In the genomic region with DNA sequence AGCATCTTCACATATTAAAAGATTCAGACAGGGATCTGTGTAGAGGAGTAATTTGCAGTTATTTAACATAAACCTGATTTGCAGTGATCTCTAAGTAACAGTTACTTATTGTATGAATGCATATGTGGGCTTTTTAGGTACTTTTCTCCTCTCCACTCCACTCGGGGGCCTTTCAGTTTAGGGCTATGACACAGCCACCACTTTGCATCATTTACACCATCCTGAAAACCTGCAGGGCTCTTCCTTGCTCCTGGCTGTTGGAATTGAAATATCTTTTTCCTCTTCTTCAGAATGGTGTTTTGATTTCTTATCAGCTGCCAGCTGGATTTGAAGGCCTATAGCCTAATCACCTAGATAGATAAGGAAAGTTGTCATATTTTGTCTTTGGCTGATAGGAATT, we compare ENCODE assay signal across 34 cellular contexts.
"Had no signal": no experiment of that assay in that cellular context is flagged by ENCODE, and none has a peak within 500 bp of the region (broad histone marks: within the 10 kb centered on the region; RNA-seq: fewer than 3 reads in every experiment).

No MANE protein-coding gene starts in this region.

- H3K27me3 ChIP-seq: ascending aorta, cardiac muscle cell had no signal

- H3K4me1 ChIP-seq: ascending aorta had no signal

- H3K9me3 ChIP-seq: ascending aorta had no signal

- H3K27me3 Mint-ChIP-seq: activated CD4-positive, alpha-beta T cell treated with anti-CD3 and anti-CD28 coated beads for 36 hours; activated CD4-positive, alpha-beta T cell treated with anti-CD3 and anti-CD28 coated beads, Interleukin-2, amount 10 ng/mL, durations not matched to agents 7 days and 5 days; activated CD8-positive, alpha-beta T cell treated with anti-CD3 and anti-CD28 coated beads for 36 hours; activated naive CD4-positive, alpha-beta T cell treated with anti-CD3 and anti-CD28 coated beads, Interleukin-2, amount 10 ng/mL, durations not matched to agents 7 days and 5 days; activated naive CD4-positive, alpha-beta T cell treated with anti-CD3 and anti-CD28 coated beads, Interleukin-2, amount 50 U/mL, for 24 hours; activated naive CD8-positive, alpha-beta T cell; activated naive CD8-positive, alpha-beta T cell treated with anti-CD3 and anti-CD28 coated beads, Interleukin-2, amount 10 ng/mL, durations not matched to agents 7 days and 5 days; activated naive CD8-positive, alpha-beta T cell treated with anti-CD3 and anti-CD28 coated beads, Interleukin-2, amount 50 U/mL, for 24 hours; activated T-helper 17 cell treated with anti-CD3 and anti-CD28 coated beads, Interleukin-2, amount 50 U/mL, for 72 hours; brain had no signal

- H3K36me3 Mint-ChIP-seq: activated naive CD4-positive, alpha-beta T cell treated with anti-CD3 and anti-CD28 coated beads, Interleukin-2, amount 10 ng/mL, durations not matched to agents 7 days and 5 days; activated naive CD4-positive, alpha-beta T cell treated with anti-CD3 and anti-CD28 coated beads, Interleukin-2, amount 50 U/mL, for 24 hours; activated naive CD8-positive, alpha-beta T cell; activated naive CD8-positive, alpha-beta T cell treated with anti-CD3 and anti-CD28 coated beads, Interleukin-2, amount 10 ng/mL, durations not matched to agents 7 days and 5 days; brain had no signal

- H3K27ac ChIP-seq: ascending aorta, cardiac muscle cell, VCaP had no signal

- H3K27ac Mint-ChIP-seq: activated CD4-positive, alpha-beta T cell treated with anti-CD3 and anti-CD28 coated beads for 36 hours; activated CD4-positive, alpha-beta T cell treated with anti-CD3 and anti-CD28 coated beads, Interleukin-2, amount 10 ng/mL, durations not matched to agents 7 days and 5 days; activated CD8-positive, alpha-beta T cell treated with anti-CD3 and anti-CD28 coated beads for 36 hours; activated naive CD4-positive, alpha-beta T cell treated with anti-CD3 and anti-CD28 coated beads, Interleukin-2, amount 10 ng/mL, durations not matched to agents 7 days and 5 days; activated naive CD4-positive, alpha-beta T cell treated with anti-CD3 and anti-CD28 coated beads, Interleukin-2, amount 50 U/mL, for 24 hours; activated naive CD8-positive, alpha-beta T cell; activated naive CD8-positive, alpha-beta T cell treated with anti-CD3 and anti-CD28 coated beads, Interleukin-2, amount 10 ng/mL, durations not matched to agents 7 days and 5 days; activated naive CD8-positive, alpha-beta T cell treated with anti-CD3 and anti-CD28 coated beads, Interleukin-2, amount 50 U/mL, for 24 hours; activated T-cell treated with anti-CD3 and anti-CD28 coated beads, Interleukin-2, amount 50 U/mL, for 72 hours; activated T-helper 1 cell treated with anti-CD3 and anti-CD28 coated beads, Interleukin-12 subunit alpha, Interleukin-12 subunit beta, Interleukin-2, Interleukin-4 antibody, amounts not matched to agents 30 ng/mL and 10 ng/mL and 1 ng/mL, durations not matched to agents 14 hours and 24 hours and 36 hours; activated T-helper 17 cell treated with anti-CD3 and anti-CD28 coated beads, Interleukin-2, amount 50 U/mL, for 72 hours; T-helper 1 cell treated with Interleukin-12 subunit alpha and Interleukin-12 subunit beta and Interleukin-4 antibody, amounts not matched to agents 30 μg/mL and 1 μg/mL, for 36 hours; T-helper 2 cell treated with Interferon-gamma antibody and Interleukin-4, amounts not matched to agents 5 μg/mL and 100 μg/mL, for 36 hours had no signal

- DNase-seq: activated CD4-positive, alpha-beta T cell treated with anti-CD3 and anti-CD28 coated beads for 1 hour; activated CD4-positive, alpha-beta T cell treated with anti-CD3 and anti-CD28 coated beads for 36 hours; activated CD4-positive, alpha-beta T cell treated with anti-CD3 and anti-CD28 coated beads for 48 hours; activated CD4-positive, alpha-beta T cell treated with anti-CD3 and anti-CD28 coated beads, Interleukin-2, amount 10 ng/mL, durations not matched to agents 7 days and 5 days; activated CD4-positive, alpha-beta T cell treated with anti-CD3 and anti-CD28 coated beads, Interleukin-2, amount 50 U/mL, for 48 hours; activated CD4-positive, CD25-positive, alpha-beta regulatory T cell; activated CD8-positive, alpha-beta memory T cell treated with anti-CD3 and anti-CD28 coated beads, Interleukin-2, amount 50 U/mL, for 4 hours; activated CD8-positive, alpha-beta T cell treated with anti-CD3 and anti-CD28 coated beads for 36 hours; activated effector memory CD4-positive, alpha-beta T cell treated with anti-CD3 and anti-CD28 coated beads, Interleukin-2, amount 50 U/mL, for 16 hours; activated naive CD4-positive, alpha-beta T cell treated with anti-CD3 and anti-CD28 coated beads, Interleukin-2, amount 10 ng/mL, durations not matched to agents 7 days and 5 days; activated naive CD4-positive, alpha-beta T cell treated with Interleukin-2 at 50 U/mL for 16 hours; activated naive CD8-positive, alpha-beta T cell treated with anti-CD3 and anti-CD28 coated beads, Interleukin-2, amount 10 ng/mL, durations not matched to agents 7 days and 5 days; activated naive CD8-positive, alpha-beta T cell treated with anti-CD3 and anti-CD28 coated beads, Interleukin-2, amount 50 U/mL, for 24 hours; activated T-cell treated with anti-CD3 and anti-CD28 coated beads for 4 hours; activated T-cell treated with anti-CD3 and anti-CD28 coated beads, Interleukin-2, amount 50 U/mL, for 1 hour; activated T-cell treated with anti-CD3 and anti-CD28 coated beads, Interleukin-2, amount 50 U/mL, for 4 hours; activated T-cell treated with anti-CD3 and anti-CD28 coated beads, Interleukin-2, amount 50 U/mL, for 72 hours; amygdala; anterior cingulate cortex; central memory CD4-positive, alpha-beta T cell; T-helper 1 cell; T-helper 2 cell; T-helper 9 cell had no signal

- H3K4me1 Mint-ChIP-seq: activated CD4-positive, alpha-beta T cell treated with anti-CD3 and anti-CD28 coated beads for 36 hours; activated CD4-positive, alpha-beta T cell treated with anti-CD3 and anti-CD28 coated beads, Interleukin-2, amount 10 ng/mL, durations not matched to agents 7 days and 5 days; activated naive CD4-positive, alpha-beta T cell treated with anti-CD3 and anti-CD28 coated beads, Interleukin-2, amount 10 ng/mL, durations not matched to agents 7 days and 5 days; activated naive CD4-positive, alpha-beta T cell treated with anti-CD3 and anti-CD28 coated beads, Interleukin-2, amount 50 U/mL, for 24 hours; activated naive CD8-positive, alpha-beta T cell treated with anti-CD3 and anti-CD28 coated beads, Interleukin-2, amount 10 ng/mL, durations not matched to agents 7 days and 5 days; activated naive CD8-positive, alpha-beta T cell treated with anti-CD3 and anti-CD28 coated beads, Interleukin-2, amount 50 U/mL, for 24 hours; activated T-helper 17 cell treated with anti-CD3 and anti-CD28 coated beads, Interleukin-2, amount 50 U/mL, for 72 hours; brain had no signal

- H3K9me3 Mint-ChIP-seq: activated CD4-positive, alpha-beta T cell treated with anti-CD3 and anti-CD28 coated beads, Interleukin-2, amount 10 ng/mL, durations not matched to agents 7 days and 5 days; brain; T-helper 1 cell treated with Interleukin-12 subunit alpha and Interleukin-12 subunit beta and Interleukin-4 antibody, amounts not matched to agents 30 μg/mL and 1 μg/mL, for 36 hours; T-helper 2 cell treated with Interferon-gamma antibody and Interleukin-4, amounts not matched to agents 5 μg/mL and 100 μg/mL, for 36 hours had no signal

- H3K4me3 Mint-ChIP-seq: activated CD4-positive, alpha-beta T cell treated with anti-CD3 and anti-CD28 coated beads for 36 hours; activated CD4-positive, alpha-beta T cell treated with anti-CD3 and anti-CD28 coated beads, Interleukin-2, amount 10 ng/mL, durations not matched to agents 7 days and 5 days; activated CD8-positive, alpha-beta T cell treated with anti-CD3 and anti-CD28 coated beads for 36 hours; activated naive CD4-positive, alpha-beta T cell treated with anti-CD3 and anti-CD28 coated beads, Interleukin-2, amount 10 ng/mL, durations not matched to agents 7 days and 5 days; activated naive CD4-positive, alpha-beta T cell treated with anti-CD3 and anti-CD28 coated beads, Interleukin-2, amount 50 U/mL, for 24 hours; activated naive CD8-positive, alpha-beta T cell; activated naive CD8-positive, alpha-beta T cell treated with anti-CD3 and anti-CD28 coated beads, Interleukin-2, amount 10 ng/mL, durations not matched to agents 7 days and 5 days; activated naive CD8-positive, alpha-beta T cell treated with anti-CD3 and anti-CD28 coated beads, Interleukin-2, amount 50 U/mL, for 24 hours; activated T-cell treated with anti-CD3 and anti-CD28 coated beads, Interleukin-2, amount 50 U/mL, for 4 hours; activated T-cell treated with anti-CD3 and anti-CD28 coated beads, Interleukin-2, amount 50 U/mL, for 72 hours; activated T-helper 1 cell treated with anti-CD3 and anti-CD28 coated beads, Interleukin-12 subunit alpha, Interleukin-12 subunit beta, Interleukin-2, Interleukin-4 antibody, amounts not matched to agents 30 ng/mL and 10 ng/mL and 1 ng/mL, durations not matched to agents 14 hours and 24 hours and 36 hours; activated T-helper 17 cell treated with anti-CD3 and anti-CD28 coated beads, Interleukin-2, amount 50 U/mL, for 72 hours; brain; T-helper 1 cell treated with Interleukin-12 subunit alpha and Interleukin-12 subunit beta and Interleukin-4 antibody, amounts not matched to agents 30 μg/mL and 1 μg/mL, for 36 hours; T-helper 2 cell treated with Interferon-gamma antibody and Interleukin-4, amounts not matched to agents 5 μg/mL and 100 μg/mL, for 36 hours had no signal

- H3K4me3 ChIP-seq: ascending aorta, cardiac muscle cell had no signal

- H3K36me3 ChIP-seq: ascending aorta, cardiac muscle cell had no signal

- ATAC-seq: activated CD4-positive, alpha-beta T cell treated with anti-CD3 and anti-CD28 coated beads for 36 hours; activated CD4-positive, CD25-positive, alpha-beta regulatory T cell treated with anti-CD3 and anti-CD28 coated beads, Interleukin-2, amount 50 U/mL, for 24 hours; activated CD8-positive, alpha-beta T cell treated with anti-CD3 and anti-CD28 coated beads for 36 hours; activated naive CD8-positive, alpha-beta T cell treated with anti-CD3 and anti-CD28 coated beads, Interleukin-2, amount 50 U/mL, for 24 hours; activated T-cell treated with anti-CD3 and anti-CD28 coated beads, Interleukin-2, amount 50 U/mL, for 4 hours; activated T-cell treated with anti-CD3 and anti-CD28 coated beads, Interleukin-2, amount 50 U/mL, for 72 hours; activated T-helper 17 cell treated with anti-CD3 and anti-CD28 coated beads, Interleukin-2, amount 50 U/mL, for 72 hours had no signal
